ENCODE assay signal across 26 cellular contexts in genomic region chrX:154403858-154404257, GRCh38.
"Had no signal": no experiment of that assay in that cellular context is flagged by ENCODE, and none has a peak within 500 bp of the region (broad histone marks: within the 10 kb centered on the region; RNA-seq: fewer than 3 reads in every experiment).

No MANE protein-coding gene starts in this region.

- H3K9me3 Mint-ChIP-seq: immature natural killer cell; naive thymus-derived CD8-positive, alpha-beta T cell; stimulated activated effector memory CD8-positive, alpha-beta T cell treated with anti-CD3 and anti-CD28 coated beads, Interleukin-12 subunit alpha, Interleukin-12 subunit beta, amount 100 ng/mL, for 72 hours; stimulated activated naive CD8-positive, alpha-beta T cell treated with anti-CD3 and anti-CD28 coated beads, Interleukin-15, Interleukin-2, amounts not matched to agents 100 ng/mL and 50 ng/mL, for 24 hours had no signal

- H3K4me3 ChIP-seq: left lung, lower lobe of right lung, ovary, right atrium auricular region, right lobe of liver, smooth muscle cell, suprapubic skin, thoracic aorta, tibial artery, uterus had no signal

- DNase-seq: hypothalamus; immature natural killer cell; kidney; left colon; left lung; lower lobe of right lung; mammary epithelial cell; mesenchymal stem cell; naive thymus-derived CD8-positive, alpha-beta T cell; ovary; right lobe of liver; stimulated activated CD4-positive, alpha-beta T cell treated with anti-CD3 and anti-CD28 coated beads, Interleukin-15, amount 100 ng/mL, for 24 hours; stimulated activated CD4-positive, alpha-beta T cell treated with anti-CD3 and anti-CD28 coated beads, Interleukin-4, amount 100 ng/mL, for 24 hours; stimulated activated naive CD4-positive, alpha-beta T cell; trophoblast cell; uterus had no signal

- H3K27ac Mint-ChIP-seq: nephron; stimulated activated effector memory CD8-positive, alpha-beta T cell treated with anti-CD3 and anti-CD28 coated beads, Interleukin-12 subunit alpha, Interleukin-12 subunit beta, amount 100 ng/mL, for 72 hours; stimulated activated naive CD8-positive, alpha-beta T cell treated with anti-CD3 and anti-CD28 coated beads, Interleukin-15, Interleukin-2, amounts not matched to agents 100 ng/mL and 50 ng/mL, for 24 hours had no signal

- H3K9me3 ChIP-seq: left lung, lower lobe of right lung, ovary, right atrium auricular region, right lobe of liver, suprapubic skin, thoracic aorta, tibial artery, uterus had no signal

- H3K4me1 ChIP-seq: uterus had no signal

- H3K27me3 Mint-ChIP-seq: naive thymus-derived CD8-positive, alpha-beta T cell; progenitor cell of endocrine pancreas had no signal

- H3K36me3 ChIP-seq: ovary, uterus had no signal

- ATAC-seq: left colon; left lung; lower lobe of right lung; naive thymus-derived CD8-positive, alpha-beta T cell; right lobe of liver; stimulated activated effector memory CD8-positive, alpha-beta T cell treated with anti-CD3 and anti-CD28 coated beads, Interleukin-12 subunit alpha, Interleukin-12 subunit beta, amount 100 ng/mL, for 72 hours had no signal

- FAIRE-seq: islet of Langerhans, kidney had no signal

- H3K4me3 Mint-ChIP-seq: immature natural killer cell; stimulated activated effector memory CD8-positive, alpha-beta T cell treated with anti-CD3 and anti-CD28 coated beads, Interleukin-12 subunit alpha, Interleukin-12 subunit beta, amount 100 ng/mL, for 72 hours; stimulated activated naive CD8-positive, alpha-beta T cell treated with anti-CD3 and anti-CD28 coated beads, Interleukin-15, Interleukin-2, amounts not matched to agents 100 ng/mL and 50 ng/mL, for 24 hours had no signal

- H3K27ac ChIP-seq: left lung, lower lobe of right lung, ovary, right atrium auricular region, right lobe of liver, suprapubic skin, thoracic aorta, tibial artery, uterus had no signal

- H3K4me2 ChIP-seq: smooth muscle cell had no signal

- H3K27me3 ChIP-seq: left lung, ovary, right atrium auricular region, right lobe of liver, suprapubic skin, tibial artery, uterus had no signal
